ENCODE assay signal across 9 cellular contexts in genomic region chr11:64858467-64859401, GRCh38. TPM values are rescaled to one million over a fixed set of nuclear protein-coding genes. Genes with fewer than 3 reads are reported as not detected.
DNase-seq lines count a peak whose midpoint lies in the region; ATAC-seq, FAIRE-seq and TF ChIP-seq lines count a peak whose summit lies in the region.
"Had no signal": no experiment of that assay in that cellular context is flagged by ENCODE, and none has a peak within 500 bp of the region (broad histone marks: within the 10 kb centered on the region; RNA-seq: fewer than 3 reads in every experiment).

No MANE protein-coding gene starts in this region.

- H3K27me3 ChIP-seq in PC-3 (ENCODE audit: low read length) (no peaks in the 10 kb centered on the region), astrocyte (ENCODE audit: insufficient read depth, low read length) (no peaks in the 10 kb centered on the region), foreskin keratinocyte (no peaks in the 10 kb centered on the region)

- H3K9me2 ChIP-seq in PC-3 (replicated peaks; ENCODE audit: low read length): no peaks in the 10 kb centered on the region

- H3K27ac Mint-ChIP-seq in astrocyte (ENCODE audit: unreplicated experiment): peak overlapping the region; percentile 62

- H3K79me2 ChIP-seq in PC-3 (ENCODE audit: low read length) (peaks cover 79% of the 10 kb centered on the region), astrocyte (ENCODE audit: insufficient read depth, low read length) (peaks cover 83% of the 10 kb centered on the region)

- H3K4me1 ChIP-seq in PC-3 (ENCODE audit: insufficient read depth, low read length): peaks cover 63% of the 10 kb centered on the region
- peaks cover 48% of the 10 kb centered on the region for H3K4me1 ChIP-seq in astrocyte (ENCODE audit: insufficient read depth, low read length)
- peaks cover 33% of the 10 kb centered on the region for H3K4me1 ChIP-seq in foreskin keratinocyte

- CTCF ChIA-PET in PC-3 (lab: Charles Lee): interaction anchor here (0.7 to 1.0 kb wide), 2 partner anchors 10 to 29 kb away, joined by 3 to 4 read pairs; no protein-coding TSS in a partner anchor

- H3K9ac ChIP-seq in PC-3 (ENCODE audit: low read length): no peak overlapping the region
- H3K9ac ChIP-seq in astrocyte (ENCODE audit: low read length): no peak overlapping the region

- intact Hi-C loops in PC-3 (cut with micrococcal nuclease): no loop called here

- H3K36me3 Mint-ChIP-seq in astrocyte (ENCODE audit: low read depth, unreplicated experiment): peaks cover 14% of the 10 kb centered on the region

- FAIRE-seq in astrocyte (lab: Jason Lieb, UNC): no peak
- FAIRE-seq: colon had no signal

- H3K4me3 ChIP-seq in PC-3 (ENCODE audit: low read length): no peak overlapping the region
- H3K4me3 ChIP-seq in astrocyte (ENCODE audit: insufficient read depth, low read depth, low read length): no peak overlapping the region
- peak overlapping the region in 1 of 7 experiments; percentile 1 for H3K4me3 ChIP-seq in skin epidermis

- peaks cover 4% of the 10 kb centered on the region for H3F3A ChIP-seq in PC-3 (ENCODE audit: low read length, unreplicated experiment)

- H4K20me1 ChIP-seq in PC-3 (ENCODE audit: low read length) (peaks cover 9% of the 10 kb centered on the region; the same call in 1 of the 2 replicates), astrocyte (ENCODE audit: insufficient read depth, low read length) (peaks cover 30% of the 10 kb centered on the region)

- H3K9me3 ChIP-seq in PC-3 (ENCODE audit: low read length) (no peaks in the 10 kb centered on the region), astrocyte (ENCODE audit: insufficient read depth, low read depth, low read length) (no peaks in the 10 kb centered on the region)

- BruUV-seq in PC-3 (replicated peaks; lab: Mats Ljungman, UMichigan): no TSS peak

- H3K4me2 ChIP-seq in PC-3 (ENCODE audit: low read length): no peak overlapping the region
- H3K4me2 ChIP-seq in astrocyte (ENCODE audit: low read length): no peak overlapping the region

- H3K4me3 Mint-ChIP-seq in astrocyte (ENCODE audit: unreplicated experiment): no peak overlapping the region

- H3K9me3 Mint-ChIP-seq in astrocyte (ENCODE audit: unreplicated experiment): no peaks in the 10 kb centered on the region

- H3K27ac ChIP-seq in PC-3 (ENCODE audit: low read length) (peak overlapping the region; percentile 8; the same call in 1 of the 2 replicates), astrocyte (ENCODE audit: low read depth, low read length) (no peak overlapping the region), skin epidermis (peak overlapping the region in 20 of 21 experiments; percentile 18 to 93 (median 72)), foreskin keratinocyte (no peak overlapping the region)

- peaks cover 32% of the 10 kb centered on the region for H3K4me1 Mint-ChIP-seq in astrocyte (ENCODE audit: low read depth, unreplicated experiment)

- H3K36me3 ChIP-seq in PC-3 (ENCODE audit: low read depth, low read length) (peaks cover 46% of the 10 kb centered on the region), astrocyte (ENCODE audit: insufficient read depth, low read length) (peaks cover 9% of the 10 kb centered on the region)

- no peaks in the 10 kb centered on the region for H3K27me3 Mint-ChIP-seq in astrocyte (ENCODE audit: low read depth, unreplicated experiment)

- H2AFZ ChIP-seq in PC-3 (ENCODE audit: low read length) (no peak overlapping the region), astrocyte (ENCODE audit: low read depth, low read length) (no peak overlapping the region)

- ATAC-seq in GM18907 (IDR thresholded peaks at IDR 0.05; ENCODE audit: unreplicated experiment) (peak; percentile 26), PC-3 (no peak), foreskin keratinocyte (no peak)

- peak; percentile 50 for DNase-seq in PC-3
- no peak for DNase-seq in astrocyte (ENCODE audit: low read depth)
- no peak for DNase-seq in foreskin keratinocyte
- no peak for DNase-seq in NCI-H187 treated with DMSO at 0.1 percent for 48 hours (lab: John Stamatoyannopoulos, UW)
- DNase-seq in NOMO-1 treated with DMSO at 0.1 percent for 48 hours (lab: John Stamatoyannopoulos, UW; ENCODE audit: unreplicated experiment): no peak
- DNase-seq in hypothalamus (lab: John Stamatoyannopoulos, UW): no peak

- no peak for TF ChIP-seq CTCF in PC-3 (conservative IDR thresholded peaks at IDR 0.05; ENCODE audit: low read depth, low read length)
- no peak for TF ChIP-seq CTCF in astrocyte (IDR thresholded peaks at IDR 0.05; ENCODE audit: insufficient read depth, low read depth, low read length)
- no peak for TF ChIP-seq CTCF in foreskin keratinocyte (conservative IDR thresholded peaks at IDR 0.05)

- POLR2A ChIA-PET in PC-3 (lab: Charles Lee; ENCODE audit: unreplicated experiment): interaction anchor here (1.1 kb wide), 1 partner anchor 11 kb away, joined by 3 read pairs; no protein-coding TSS in a partner anchor

RNA-seq across cellular contexts. Expression of gene CDC42BPG, which starts 14.3 kb away (rescaled TPM):
- total RNA-seq in PC-3 (2014; rRNA removed) (14.5 and 30.5 TPM in 2 replicates), astrocyte (2.0 and 4.6 TPM in 2 replicates), foreskin keratinocyte (10.3 and 11.1 TPM in 2 replicates)
- 4.7 and 5.3 TPM in 2 replicates for polyA plus RNA-seq in foreskin keratinocyte

RNA-seq across cellular contexts. Expression of gene EHD1, which starts 19.7 kb away (rescaled TPM):
- total RNA-seq in PC-3 (2014; rRNA removed): 340 and 370 TPM in 2 replicates
- 182 and 201 TPM in 2 replicates for total RNA-seq in astrocyte
- 94.9 and 114 TPM in 2 replicates for total RNA-seq in foreskin keratinocyte
- 90.4 and 115 TPM in 2 replicates for polyA plus RNA-seq in foreskin keratinocyte

RNA-seq across cellular contexts. Expression of gene MEN1, which starts 48.4 kb away (rescaled TPM):
- total RNA-seq in PC-3 (2014; rRNA removed): 46.1 and 54.1 TPM in 2 replicates
- 26.0 and 27.5 TPM in 2 replicates for total RNA-seq in astrocyte
- 27.3 and 30.8 TPM in 2 replicates for total RNA-seq in foreskin keratinocyte
- polyA plus RNA-seq in foreskin keratinocyte: 30.2 and 35.3 TPM in 2 replicates

RNA-seq across cellular contexts. Expression of gene MAP4K2, which starts 55.7 kb away (rescaled TPM):
- total RNA-seq in PC-3 (2014; rRNA removed) (55.6 and 57.0 TPM in 2 replicates), astrocyte (11.2 and 12.3 TPM in 2 replicates), foreskin keratinocyte (26.3 and 27.8 TPM in 2 replicates)
- 25.7 and 26.9 TPM in 2 replicates for polyA plus RNA-seq in foreskin keratinocyte

RNA-seq across cellular contexts. Expression of gene ATG2A, which starts 58.3 kb away (rescaled TPM):
- total RNA-seq in PC-3 (2014; rRNA removed) (45.6 and 51.4 TPM in 2 replicates), astrocyte (21.4 and 21.8 TPM in 2 replicates), foreskin keratinocyte (13.6 and 14.0 TPM in 2 replicates)
- polyA plus RNA-seq in foreskin keratinocyte: 11.4 and 12.5 TPM in 2 replicates

Comparison
In these comparisons a context has a peak if more than half of its experiments do, and no peak if none do; other contexts are left out.
1. H3K27ac ChIP-seq: peak in PC-3 (single experiment) and skin epidermis (20 of 21); none in astrocyte (single experiment) and foreskin keratinocyte (single experiment).